Comparison of ENCODE assay signal across 8 cellular contexts in genomic region chr17:63826468-63827001, GRCh38. TPM values are rescaled to one million over a fixed set of nuclear protein-coding genes. Genes with fewer than 3 reads are reported as not detected.
DNase-seq lines count a peak whose midpoint lies in the region; ATAC-seq and TF ChIP-seq lines count a peak whose summit lies in the region.

No MANE protein-coding gene starts in this region.

- peak overlapping the region; percentile 100 for H3K4me3 Mint-ChIP-seq in endothelial cell (ENCODE audit: unreplicated experiment)
- H3K4me3 Mint-ChIP-seq in naive thymus-derived CD4-positive, alpha-beta T cell, result peak overlapping the region; percentile 93 to 100 (median 98)

- intact Hi-C loops in naive thymus-derived CD4-positive, alpha-beta T cell (cut with micrococcal nuclease), result loop anchor here (1.0 to 5.0 kb wide), 13 partner anchors 9 to 681 kb away; partner anchors contain the start of genes CCDC47 (in 2 of the 2), CEP95 (in 2 of the 2), DDX5 (in 2 of the 2) and MAP3K3 (in 2 of the 2)

- TF ChIP-seq CTCF in RWPE1 (conservative IDR thresholded peaks at IDR 0.05; ENCODE audit: low read depth), result no peak
- TF ChIP-seq CTCF in endothelial cell (IDR thresholded peaks at IDR 0.05; ENCODE audit: unreplicated experiment), result no peak

- peaks cover 33 to 73% (median 40%) of the 10 kb centered on the region in 3 experiments for H3K36me3 ChIP-seq in naive thymus-derived CD4-positive, alpha-beta T cell (ENCODE audit: control insufficient read depth in 2 of 3, insufficient read depth in 3 of 3, low read length in 3 of 3)

- POLR2A ChIA-PET in RWPE1 (lab: Yijun Ruan, JAX; ENCODE audit: low non-redundant PET), result interaction anchor here (0.7 kb wide), 1 partner anchor 24 kb away, joined by 3 read pairs; no protein-coding TSS in a partner anchor
- POLR2A ChIA-PET in naive thymus-derived CD4-positive, alpha-beta T cell (lab: Charles Lee), result interaction anchor here (0.6 to 11.6 kb wide), 11 partner anchors 9 to 681 kb away, joined by 3 to 204 read pairs (median 4); partner anchors contain the start of genes CCDC47, CEP95, DDX42 and SMARCD2

- peaks cover 39% of the 10 kb centered on the region for H3K27me3 Mint-ChIP-seq in endothelial cell (ENCODE audit: unreplicated experiment)
- H3K27me3 Mint-ChIP-seq in naive thymus-derived CD4-positive, alpha-beta T cell, result no peaks in the 10 kb centered on the region

- peak overlapping the region; percentile 89 for H3K4me3 ChIP-seq in naive thymus-derived CD4-positive, alpha-beta T cell (ENCODE audit: low read length)

- peak overlapping the region; percentile 100 for H3K27ac Mint-ChIP-seq in endothelial cell (ENCODE audit: unreplicated experiment)
- H3K27ac Mint-ChIP-seq in naive thymus-derived CD4-positive, alpha-beta T cell, result peak overlapping the region; percentile 98 to 100 (median 99)

- peaks cover 79% of the 10 kb centered on the region for H3K36me3 Mint-ChIP-seq in endothelial cell (ENCODE audit: low read depth, unreplicated experiment)
- H3K36me3 Mint-ChIP-seq in naive thymus-derived CD4-positive, alpha-beta T cell, result peaks cover 19 to 56% (median 37%) of the 10 kb centered on the region in 5 donors

- in situ Hi-C loops in ACHN (cut with HindIII; ENCODE audit: low pct_ligation_motif_present, low pct_unique_long_range_greater_than_20kb, low sequenced_read_pairs), result no loop called here

- H3K4me1 Mint-ChIP-seq in endothelial cell (ENCODE audit: unreplicated experiment), result peaks cover 45% of the 10 kb centered on the region
- H3K4me1 Mint-ChIP-seq in naive thymus-derived CD4-positive, alpha-beta T cell, result peaks cover 50 to 81% (median 77%) of the 10 kb centered on the region in 7 donors

- ATAC-seq in GM21447 (IDR thresholded peaks at IDR 0.05; ENCODE audit: unreplicated experiment) (peak; percentile 5), HG03108 (IDR thresholded peaks at IDR 0.05; ENCODE audit: unreplicated experiment) (no peak), GM21825 (IDR thresholded peaks at IDR 0.05; ENCODE audit: unreplicated experiment) (no peak)
- ATAC-seq in naive thymus-derived CD4-positive, alpha-beta T cell, result peak; percentile 1

- H3K9me3 ChIP-seq in naive thymus-derived CD4-positive, alpha-beta T cell (ENCODE audit: control insufficient read depth in 2 of 3, low read length in 3 of 3), result no peaks in the 10 kb centered on the region

- H3K4me1 ChIP-seq in naive thymus-derived CD4-positive, alpha-beta T cell (ENCODE audit: control insufficient read depth in 2 of 2, insufficient read depth in 2 of 2, low read length in 2 of 2), result peaks cover 27 to 41% of the 10 kb centered on the region in 2 donors

- H3K27me3 ChIP-seq in naive thymus-derived CD4-positive, alpha-beta T cell (ENCODE audit: control insufficient read depth in 2 of 2, insufficient read depth in 2 of 2, low read length in 2 of 2), result no peaks in the 10 kb centered on the region

- no peaks in the 10 kb centered on the region for H3K9me3 Mint-ChIP-seq in endothelial cell (ENCODE audit: unreplicated experiment)
- no peaks in the 10 kb centered on the region for H3K9me3 Mint-ChIP-seq in naive thymus-derived CD4-positive, alpha-beta T cell

- H3K27ac ChIP-seq in RWPE1, result peak overlapping the region; percentile 88
- peak overlapping the region; percentile 87 for H3K27ac ChIP-seq in naive thymus-derived CD4-positive, alpha-beta T cell (ENCODE audit: low read depth, low read length)

- CTCF ChIA-PET in RWPE1 (lab: Yijun Ruan, JAX), result no interaction called here
- CTCF ChIA-PET in naive thymus-derived CD4-positive, alpha-beta T cell (lab: Charles Lee), result interaction anchor here (1.0 to 1.6 kb wide), 2 partner anchors 9 to 22 kb away, joined by 5 read pairs; no protein-coding TSS in a partner anchor

- DNase-seq in ACHN (peak; percentile 59), RWPE1 (ENCODE audit: low spot score) (no peak), endothelial cell (ENCODE audit: low spot score) (peak; percentile 43), GDM1 (lab: John Stamatoyannopoulos, UW) (no peak)
- peak in 1 of 9 donors; percentile 43 for DNase-seq in naive thymus-derived CD4-positive, alpha-beta T cell

RNA-seq across cellular contexts. Expression of gene PSMC5, which starts 0.7 kb away (rescaled TPM):
- total RNA-seq in endothelial cell (ENCODE audit: unreplicated experiment), result 124 TPM
- 100 to 1,000 TPM in 3 of 5 experiments, 10 to 100 TPM in 2; 68.4 to 153 (median 105) TPM for total RNA-seq in naive thymus-derived CD4-positive, alpha-beta T cell
- 100 to 1,000 TPM; 153 to 162 TPM for polyA plus RNA-seq in naive thymus-derived CD4-positive, alpha-beta T cell

RNA-seq across cellular contexts. Expression of gene FTSJ3, which starts 0.9 kb away (rescaled TPM):
- total RNA-seq in endothelial cell (ENCODE audit: unreplicated experiment), result 48.6 TPM
- 10 to 100 TPM; 38.1 to 66.2 (median 55.8) TPM for total RNA-seq in naive thymus-derived CD4-positive, alpha-beta T cell
- 10 to 100 TPM; 22.1 to 44.4 TPM for polyA plus RNA-seq in naive thymus-derived CD4-positive, alpha-beta T cell

RNA-seq across cellular contexts. Expression of gene SMARCD2, which starts 15.9 kb away (rescaled TPM):
- 57.3 TPM for total RNA-seq in endothelial cell (ENCODE audit: unreplicated experiment)
- total RNA-seq in naive thymus-derived CD4-positive, alpha-beta T cell, result 100 to 1,000 TPM; 102 to 148 (median 109) TPM
- polyA plus RNA-seq in naive thymus-derived CD4-positive, alpha-beta T cell, result 100 to 1,000 TPM in 1 of 2 donors, 10 to 100 TPM in 1; 61.5 to 112 TPM

RNA-seq across cellular contexts. Expression of gene CSH2, which starts 46.9 kb away (rescaled TPM):
- not detected for total RNA-seq in endothelial cell (ENCODE audit: unreplicated experiment)
- total RNA-seq in naive thymus-derived CD4-positive, alpha-beta T cell, result 1 to 10 TPM in 2 of 5 experiments, not detected in 3; 4.2 to 5.3 TPM
- polyA plus RNA-seq in naive thymus-derived CD4-positive, alpha-beta T cell, result not detected

RNA-seq across cellular contexts. Expression of gene DDX42, which starts 52.6 kb away (rescaled TPM):
- total RNA-seq in endothelial cell (ENCODE audit: unreplicated experiment), result 110 TPM
- total RNA-seq in naive thymus-derived CD4-positive, alpha-beta T cell, result 100 to 1,000 TPM; 101 to 192 (median 139) TPM
- polyA plus RNA-seq in naive thymus-derived CD4-positive, alpha-beta T cell, result 10 to 100 TPM; 11.8 to 24.4 TPM

Comparison
In these comparisons a context has a peak if more than half of its experiments do, and no peak if none do; other contexts are left out.
1. DNase-seq: peak in ACHN (single experiment) and endothelial cell (single experiment); none in RWPE1 (single experiment) and GDM1 (single experiment).
2. ATAC-seq: peak in GM21447 (single experiment) and naive thymus-derived CD4-positive, alpha-beta T cell (single experiment); none in HG03108 (single experiment) and GM21825 (single experiment).